Comparison of ENCODE assay signal across 21 cellular contexts in the genomic region with DNA sequence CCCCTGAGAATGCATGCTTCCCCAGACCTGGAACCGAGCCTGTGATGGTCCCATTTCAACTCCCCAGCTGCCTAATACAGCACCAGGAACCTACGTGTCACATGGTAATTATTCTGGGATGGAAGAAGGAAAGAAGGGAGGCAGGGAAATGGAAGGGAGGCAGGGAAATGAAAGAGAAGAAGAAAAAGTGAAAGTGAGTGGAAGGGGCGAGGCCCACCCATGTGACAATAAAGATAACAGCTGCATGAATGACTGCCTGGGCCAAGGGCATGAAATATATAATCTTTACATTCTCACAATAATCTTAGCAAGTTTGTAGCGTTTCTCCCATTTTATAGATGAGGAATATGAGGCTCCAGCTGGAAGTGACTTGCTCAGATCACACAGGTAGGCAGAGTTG.
DNase-seq lines count a peak whose midpoint lies in the region; TF ChIP-seq lines count a peak whose summit lies in the region.
"Had no signal": no experiment of that assay in that cellular context is flagged by ENCODE, and none has a peak within 500 bp of the region (broad histone marks: within the 10 kb centered on the region; RNA-seq: fewer than 3 reads in every experiment).

No MANE protein-coding gene starts in this region.

- CTCF ChIA-PET in RWPE1 (lab: Yijun Ruan, JAX), result no interaction called here

- H3K36me3 Mint-ChIP-seq in activated naive CD4-positive, alpha-beta T cell treated with anti-CD3 and anti-CD28 coated beads, Interleukin-2, amount 50 U/mL, for 24 hours, result peaks cover 3% of the 10 kb centered on the region
- H3K36me3 Mint-ChIP-seq: CD14-positive monocyte had no signal

- H3K27ac ChIP-seq in RWPE1 (0 out of 2 replicates have a peak overlapping the region, but pooled peaks have one; percentile 9), spleen (no peak overlapping the region)
- H3K27ac ChIP-seq: A549, GM23248 had no signal

- H3K4me1 Mint-ChIP-seq in activated naive CD4-positive, alpha-beta T cell treated with anti-CD3 and anti-CD28 coated beads, Interleukin-2, amount 50 U/mL, for 24 hours, result peaks cover 27% of the 10 kb centered on the region
- H3K4me1 Mint-ChIP-seq: B cell, CD14-positive monocyte had no signal

- H3K27me3 ChIP-seq in spleen (replicated peaks in 1 of 7), result peaks cover 0 to 8% (median 0%) of the 10 kb centered on the region in 7 donors
- H3K27me3 ChIP-seq: Peyer's patch had no signal

- no peak for TF ChIP-seq POLR2A in erythroblast (IDR thresholded peaks at IDR 0.05; ENCODE audit: low read length)
- TF ChIP-seq POLR2A in spleen (IDR thresholded peaks at IDR 0.05), result no peak

- no peak for TF ChIP-seq CTCF in RWPE1 (conservative IDR thresholded peaks at IDR 0.05; ENCODE audit: low read depth)
- TF ChIP-seq CTCF in spleen (IDR thresholded peaks at IDR 0.05 in 8 of 11, conservative IDR thresholded peaks at IDR 0.05 in 3 of 11), result no peak

- no peak for DNase-seq in activated naive CD4-positive, alpha-beta T cell (lab: John Stamatoyannopoulos, UW)
- DNase-seq in RWPE1 (ENCODE audit: low spot score), result no peak
- DNase-seq in erythroblast (lab: John Stamatoyannopoulos, UW), result peak; percentile 57 to 64
- peak; percentile 34 for DNase-seq in spleen
- no peak for DNase-seq in middle frontal gyrus (ENCODE audit: extremely low spot score, low spot score)
- no peak for DNase-seq in stimulated activated CD4-positive, alpha-beta T cell treated with anti-CD3 and anti-CD28 coated beads, Interleukin-2, amount 100 ng/mL, for 48 hours
- DNase-seq: DMS79, GM23248, Kasumi-1, NCI-H1694, NCI-H2081, NCI-H2171, NCI-H345, NCI-H524, NCI-H82, Peyer's patch had no signal

- H3K27me3 Mint-ChIP-seq in activated naive CD4-positive, alpha-beta T cell treated with anti-CD3 and anti-CD28 coated beads, Interleukin-2, amount 50 U/mL, for 24 hours, result no peaks in the 10 kb centered on the region

- no peak overlapping the region for H3K4me3 ChIP-seq in spleen
- H3K4me3 ChIP-seq: A549, GM23248, HAP-1, Peyer's patch had no signal

- no peaks in the 10 kb centered on the region for H3K9me3 ChIP-seq in spleen
- H3K9me3 ChIP-seq: A549, HAP-1, Peyer's patch had no signal

- no peaks in the 10 kb centered on the region for H3K4me1 ChIP-seq in spleen
- H3K4me1 ChIP-seq: HAP-1 had no signal

- no peaks in the 10 kb centered on the region for H3K36me3 ChIP-seq in spleen
- H3K36me3 ChIP-seq: HAP-1, Peyer's patch had no signal

- no peak overlapping the region for H3K4me3 Mint-ChIP-seq in activated naive CD4-positive, alpha-beta T cell treated with anti-CD3 and anti-CD28 coated beads, Interleukin-2, amount 50 U/mL, for 24 hours
- H3K4me3 Mint-ChIP-seq: B cell, CD14-positive monocyte had no signal

- H3K9me3 Mint-ChIP-seq in activated naive CD4-positive, alpha-beta T cell treated with anti-CD3 and anti-CD28 coated beads, Interleukin-2, amount 50 U/mL, for 24 hours, result no peaks in the 10 kb centered on the region

- intact Hi-C loops in spleen (cut with DNase I; ENCODE audit: low total_unique reads), result no loop called here

- POLR2A ChIA-PET in RWPE1 (lab: Yijun Ruan, JAX; ENCODE audit: low non-redundant PET), result no interaction called here

- WGBS in spleen, 5 donors, result 74 to 83% (median 81%) methylated on average over 4 of the region's 4 CpGs

- peak overlapping the region; percentile 35 for H3K27ac Mint-ChIP-seq in activated naive CD4-positive, alpha-beta T cell treated with anti-CD3 and anti-CD28 coated beads, Interleukin-2, amount 50 U/mL, for 24 hours
- H3K27ac Mint-ChIP-seq: B cell, CD14-positive monocyte had no signal

Comparison
In these comparisons a context has a peak if more than half of its experiments do, and no peak if none do; other contexts are left out.
1. DNase-seq: peak in erythroblast (2 of 2) and spleen (single experiment); none in activated naive CD4-positive, alpha-beta T cell (0 of 4), RWPE1 (single experiment), middle frontal gyrus (single experiment) and stimulated activated CD4-positive, alpha-beta T cell treated with anti-CD3 and anti-CD28 coated beads, Interleukin-2, amount 100 ng/mL, for 48 hours (0 of 2).